In the genomic region with DNA sequence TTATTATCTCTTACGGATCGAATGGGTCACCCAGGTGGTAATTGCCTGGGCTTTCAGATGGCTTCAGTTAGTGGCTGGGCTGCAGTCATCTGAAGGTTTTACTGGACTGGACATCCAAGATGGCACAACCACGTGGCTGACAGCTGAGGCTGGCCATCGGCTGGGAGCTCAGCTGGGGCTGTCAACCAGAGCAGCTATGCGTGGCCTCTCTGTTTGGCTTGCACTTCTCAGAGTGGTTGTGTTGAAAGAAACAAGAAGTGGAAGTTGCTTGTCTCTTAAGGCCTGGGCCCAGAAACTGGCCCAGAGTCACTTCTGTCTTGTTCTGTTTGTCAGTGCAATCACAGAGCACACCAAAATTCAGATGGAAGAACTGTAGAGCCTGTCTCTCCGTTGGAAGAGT, we compare ENCODE assay signal across 12 cellular contexts. TPM values are rescaled to one million over a fixed set of nuclear protein-coding genes. Genes with fewer than 3 reads are reported as not detected.
DNase-seq lines count a peak whose midpoint lies in the region; ATAC-seq and TF ChIP-seq lines count a peak whose summit lies in the region.
"Had no signal": no experiment of that assay in that cellular context is flagged by ENCODE, and none has a peak within 500 bp of the region (broad histone marks: within the 10 kb centered on the region; RNA-seq: fewer than 3 reads in every experiment).

No MANE protein-coding gene starts in this region.

- intact Hi-C loops in CD14-positive monocyte (cut with micrococcal nuclease): loop anchor here in 1 of 2 donors (10.0 kb wide), 1 partner anchor 134 kb away; the partner anchor contains the start of gene TASOR2
- intact Hi-C loops in dendritic cell treated with granulocyte-macrophage colony-stimulating factor and Interleukin-4, amounts not matched to agents 40 ng/mL and 50 ng/mL, for 4 days (cut with micrococcal nuclease): no loop called here

- TF ChIP-seq CTCF in CD14-positive monocyte (IDR thresholded peaks at IDR 0.05): no peak

- DNase-seq in CD14-positive monocyte (ENCODE audit: low spot score): no peak
- no peak for DNase-seq in H4 (ENCODE audit: low spot score)
- DNase-seq in midbrain (lab: John Stamatoyannopoulos, UW): no peak
- DNase-seq in hepatic stellate cell (ENCODE audit: low spot score): no peak
- DNase-seq in NCI-H345 (lab: John Stamatoyannopoulos, UW): no peak
- DNase-seq: naive thymus-derived CD4-positive, alpha-beta T cell; NCI-H2029 treated with DMSO at 0.1 percent for 48 hours; small intestine had no signal

- H3K4me3 Mint-ChIP-seq in CD14-positive monocyte: peak overlapping the region in 1 of 2 donors; percentile 51
- H3K4me3 Mint-ChIP-seq in dendritic cell treated with granulocyte-macrophage colony-stimulating factor and Interleukin-4, amounts not matched to agents 40 ng/mL and 50 ng/mL, for 4 days: no peak overlapping the region
- H3K4me3 Mint-ChIP-seq: activated naive CD4-positive, alpha-beta T cell treated with anti-CD3 and anti-CD28 coated beads, Interleukin-2, amount 50 U/mL, for 24 hours; naive thymus-derived CD4-positive, alpha-beta T cell had no signal

- peaks cover 39% of the 10 kb centered on the region for H3K4me1 Mint-ChIP-seq in CD14-positive monocyte
- H3K4me1 Mint-ChIP-seq in dendritic cell treated with granulocyte-macrophage colony-stimulating factor and Interleukin-4, amounts not matched to agents 40 ng/mL and 50 ng/mL, for 4 days (ENCODE audit: low read depth): peaks cover 55% of the 10 kb centered on the region

- no peaks in the 10 kb centered on the region for H3K9me3 Mint-ChIP-seq in CD14-positive monocyte
- H3K9me3 Mint-ChIP-seq in dendritic cell treated with granulocyte-macrophage colony-stimulating factor and Interleukin-4, amounts not matched to agents 40 ng/mL and 50 ng/mL, for 4 days: no peaks in the 10 kb centered on the region

- peaks cover 0 to 1% (median 0%) of the 10 kb centered on the region in 3 donors for H3K27me3 Mint-ChIP-seq in CD14-positive monocyte (ENCODE audit: low read depth in 3 of 3)
- no peaks in the 10 kb centered on the region for H3K27me3 Mint-ChIP-seq in dendritic cell treated with granulocyte-macrophage colony-stimulating factor and Interleukin-4, amounts not matched to agents 40 ng/mL and 50 ng/mL, for 4 days
- H3K27me3 Mint-ChIP-seq: activated naive CD4-positive, alpha-beta T cell treated with anti-CD3 and anti-CD28 coated beads, Interleukin-2, amount 50 U/mL, for 24 hours; naive thymus-derived CD4-positive, alpha-beta T cell had no signal

- peak overlapping the region; percentile 7 to 73 (median 65) for H3K27ac Mint-ChIP-seq in CD14-positive monocyte
- peak overlapping the region; percentile 81 for H3K27ac Mint-ChIP-seq in dendritic cell treated with granulocyte-macrophage colony-stimulating factor and Interleukin-4, amounts not matched to agents 40 ng/mL and 50 ng/mL, for 4 days
- H3K27ac Mint-ChIP-seq: activated naive CD4-positive, alpha-beta T cell treated with anti-CD3 and anti-CD28 coated beads, Interleukin-2, amount 50 U/mL, for 24 hours had no signal

- peak; percentile 36 for ATAC-seq in GM19395 (IDR thresholded peaks at IDR 0.05; ENCODE audit: unreplicated experiment)
- ATAC-seq in HG03066 (IDR thresholded peaks at IDR 0.05; ENCODE audit: low read depth, unreplicated experiment): peak; percentile 34
- ATAC-seq: naive thymus-derived CD4-positive, alpha-beta T cell had no signal

- H3K36me3 Mint-ChIP-seq in CD14-positive monocyte: no peaks in the 10 kb centered on the region
- H3K36me3 Mint-ChIP-seq in dendritic cell treated with granulocyte-macrophage colony-stimulating factor and Interleukin-4, amounts not matched to agents 40 ng/mL and 50 ng/mL, for 4 days (ENCODE audit: low read depth): no peaks in the 10 kb centered on the region

RNA-seq across cellular contexts. Expression of gene GDI2, which starts 5.7 kb away (rescaled TPM):
- 100 to 1,000 TPM; 316 to 320 TPM for polyA plus RNA-seq in CD14-positive monocyte
- 241 and 283 TPM in 2 replicates for total RNA-seq in H4 (2014; rRNA removed; shearing (Covaris generic))
